ENCODE assay signal across 1 cellular context in the genomic region with DNA sequence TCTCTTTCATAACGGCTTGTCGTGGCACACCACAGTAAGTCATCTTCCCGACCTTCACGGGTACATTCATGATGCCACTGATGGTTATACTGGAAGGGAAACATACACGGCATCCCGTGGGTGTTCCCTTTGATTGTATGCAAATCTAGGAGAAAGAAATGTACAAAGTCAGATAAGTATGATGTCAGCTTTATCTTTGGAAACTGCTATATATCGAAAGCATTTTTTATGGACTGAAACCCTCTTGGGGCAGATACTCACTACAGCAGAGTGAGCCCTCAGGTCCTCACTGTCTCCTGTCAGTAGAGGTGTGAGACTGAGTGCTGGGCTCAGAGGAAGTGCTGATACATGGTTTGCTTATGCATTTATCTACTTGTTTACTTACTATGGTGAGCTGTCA.
TF ChIP-seq lines count a peak whose summit lies in the region.

No MANE protein-coding gene starts in this region.

TF ChIP-seq in GM12878, 131 proteins besides CTCF, POLR2A, EP300 and RAD21:
- TF ChIP-seq ZNF384 (IDR thresholded peaks at IDR 0.05; ENCODE audit: borderline replicate concordance, low read depth, low read length), result no peak
- no peak for TF ChIP-seq LARP7 (IDR thresholded peaks at IDR 0.05)
- no peak for TF ChIP-seq TARDBP (IDR thresholded peaks at IDR 0.05; ENCODE audit: borderline replicate concordance)
- TF ChIP-seq, protein P1, sequence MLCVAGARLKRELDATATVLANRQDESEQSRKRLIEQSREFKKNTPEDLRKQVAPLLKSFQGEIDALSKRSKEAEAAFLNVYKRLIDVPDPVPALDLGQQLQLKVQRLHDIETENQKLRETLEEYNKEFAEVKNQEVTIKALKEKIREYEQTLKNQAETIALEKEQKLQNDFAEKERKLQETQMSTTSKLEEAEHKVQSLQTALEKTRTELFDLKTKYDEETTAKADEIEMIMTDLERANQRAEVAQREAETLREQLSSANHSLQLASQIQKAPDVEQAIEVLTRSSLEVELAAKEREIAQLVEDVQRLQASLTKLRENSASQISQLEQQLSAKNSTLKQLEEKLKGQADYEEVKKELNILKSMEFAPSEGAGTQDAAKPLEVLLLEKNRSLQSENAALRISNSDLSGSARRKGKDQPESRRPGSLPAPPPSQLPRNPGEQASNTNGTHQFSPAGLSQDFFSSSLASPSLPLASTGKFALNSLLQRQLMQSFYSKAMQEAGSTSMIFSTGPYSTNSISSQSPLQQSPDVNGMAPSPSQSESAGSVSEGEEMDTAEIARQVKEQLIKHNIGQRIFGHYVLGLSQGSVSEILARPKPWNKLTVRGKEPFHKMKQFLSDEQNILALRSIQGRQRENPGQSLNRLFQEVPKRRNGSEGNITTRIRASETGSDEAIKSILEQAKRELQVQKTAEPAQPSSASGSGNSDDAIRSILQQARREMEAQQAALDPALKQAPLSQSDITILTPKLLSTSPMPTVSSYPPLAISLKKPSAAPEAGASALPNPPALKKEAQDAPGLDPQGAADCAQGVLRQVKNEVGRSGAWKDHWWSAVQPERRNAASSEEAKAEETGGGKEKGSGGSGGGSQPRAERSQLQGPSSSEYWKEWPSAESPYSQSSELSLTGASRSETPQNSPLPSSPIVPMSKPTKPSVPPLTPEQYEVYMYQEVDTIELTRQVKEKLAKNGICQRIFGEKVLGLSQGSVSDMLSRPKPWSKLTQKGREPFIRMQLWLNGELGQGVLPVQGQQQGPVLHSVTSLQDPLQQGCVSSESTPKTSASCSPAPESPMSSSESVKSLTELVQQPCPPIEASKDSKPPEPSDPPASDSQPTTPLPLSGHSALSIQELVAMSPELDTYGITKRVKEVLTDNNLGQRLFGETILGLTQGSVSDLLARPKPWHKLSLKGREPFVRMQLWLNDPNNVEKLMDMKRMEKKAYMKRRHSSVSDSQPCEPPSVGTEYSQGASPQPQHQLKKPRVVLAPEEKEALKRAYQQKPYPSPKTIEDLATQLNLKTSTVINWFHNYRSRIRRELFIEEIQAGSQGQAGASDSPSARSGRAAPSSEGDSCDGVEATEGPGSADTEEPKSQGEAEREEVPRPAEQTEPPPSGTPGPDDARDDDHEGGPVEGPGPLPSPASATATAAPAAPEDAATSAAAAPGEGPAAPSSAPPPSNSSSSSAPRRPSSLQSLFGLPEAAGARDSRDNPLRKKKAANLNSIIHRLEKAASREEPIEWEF (IDR thresholded peaks at IDR 0.05; ENCODE audit: insufficient replicate concordance, low read depth, low read length), result no peak
- no peak for TF ChIP-seq NR2C1 (IDR thresholded peaks at IDR 0.05)
- TF ChIP-seq CHD1 (IDR thresholded peaks at IDR 0.05; ENCODE audit: low read depth, low read length), result no peak
- no peak for TF ChIP-seq ZSCAN29 (IDR thresholded peaks at IDR 0.05)
- no peak for TF ChIP-seq EGR1 (IDR thresholded peaks at IDR 0.05; ENCODE audit: borderline replicate concordance in 1 of 2, low read depth in 2 of 2, low read length in 2 of 2)
- TF ChIP-seq BCL11A (IDR thresholded peaks at IDR 0.05; ENCODE audit: low read depth, low read length), result no peak
